Comparison of ENCODE assay signal across 25 cellular contexts in genomic region chr17:12269751-12270150, GRCh38.
DNase-seq lines count a peak whose midpoint lies in the region; ATAC-seq, FAIRE-seq and TF ChIP-seq lines count a peak whose summit lies in the region.
"Had no signal": no experiment of that assay in that cellular context is flagged by ENCODE, and none has a peak within 500 bp of the region (broad histone marks: within the 10 kb centered on the region; RNA-seq: fewer than 3 reads in every experiment).

No MANE protein-coding gene starts in this region.

- H4K20me1 ChIP-seq in K562 (replicated peaks; ENCODE audit: control insufficient read depth, insufficient read depth, low read length): no peaks in the 10 kb centered on the region
- H4K20me1 ChIP-seq: BLaER1 had no signal

- no peak overlapping the region for H3K27ac ChIP-seq in K562 (ENCODE audit: extremely low read depth, low read depth, low read length)
- H3K27ac ChIP-seq in muscle layer of colon (ENCODE audit: low read depth, low read length): peak overlapping the region; percentile 68
- peak overlapping the region in 3 of 4 donors; percentile 20 to 55 (median 20) for H3K27ac ChIP-seq in sigmoid colon
- H3K27ac ChIP-seq in coronary artery: no peak overlapping the region
- H3K27ac ChIP-seq: BLaER1 had no signal

- H3K4me3 ChIP-seq in K562 (no peak overlapping the region), muscle layer of colon (ENCODE audit: low read depth in 1 of 2, low read length in 2 of 2) (no peak overlapping the region), sigmoid colon (no peak overlapping the region), coronary artery (no peak overlapping the region)
- H3K4me3 ChIP-seq: BLaER1, GM12878 had no signal

- no peak overlapping the region for H3K4me2 ChIP-seq in K562 (ENCODE audit: insufficient read depth, low read length)
- H3K4me2 ChIP-seq: BLaER1 had no signal

- no TSS peak for BruUV-seq in K562 (replicated peaks; lab: Mats Ljungman, UMichigan)

- H3K36me3 ChIP-seq in K562 (ENCODE audit: control insufficient read depth, insufficient read depth, low read length) (no peaks in the 10 kb centered on the region), muscle layer of colon (ENCODE audit: insufficient read depth, low read length) (no peaks in the 10 kb centered on the region), sigmoid colon (no peaks in the 10 kb centered on the region)
- H3K36me3 ChIP-seq: BE2C, BLaER1 had no signal

- H3K9me1 ChIP-seq in K562 (ENCODE audit: control insufficient read depth, insufficient read depth, low read length): no peaks in the 10 kb centered on the region

- no peak for TF ChIP-seq CTCF in K562 (IDR thresholded peaks at IDR 0.05 in 2 of 3, conservative IDR thresholded peaks at IDR 0.05 in 1 of 3; ENCODE audit: insufficient read depth in 2 of 3, low read depth in 1 of 3, low read length in 3 of 3)
- no peak for TF ChIP-seq CTCF in sigmoid colon (IDR thresholded peaks at IDR 0.05)
- TF ChIP-seq CTCF in coronary artery (IDR thresholded peaks at IDR 0.05): no peak

- no peak overlapping the region for H2AFZ ChIP-seq in K562 (ENCODE audit: low read depth, low read length)

- DNase-seq in K562 (ENCODE audit: extremely low read depth in 1 of 4, low spot score in 3 of 4) (no peak), sigmoid colon (no peak), coronary artery (ENCODE audit: low spot score) (no peak), SKM-1 treated with dmso at 0.1 percent for 144 hours (lab: John Stamatoyannopoulos, UW; ENCODE audit: unreplicated experiment) (no peak)
- DNase-seq: 8988T; ACHN; BE2C; C1 segment of cervical spinal cord; CD4-positive, alpha-beta memory T cell; CD4-positive, CD25-positive, alpha-beta regulatory T cell; CD8-positive, alpha-beta memory T cell; COR-L47; DMS 273 treated with DMSO at 0.1 percent for 48 hours; DMS153; DMS53; DMS79; DND-41; EL; GDM1 had no signal

- no peak overlapping the region for H3K9ac ChIP-seq in K562 (ENCODE audit: insufficient read depth in 1 of 2, low read depth in 2 of 2, low read length in 2 of 2)
- no peak overlapping the region for H3K9ac ChIP-seq in muscle layer of colon (ENCODE audit: low read length)
- H3K9ac ChIP-seq: BLaER1 had no signal

- TF ChIP-seq EP300 in K562 (IDR thresholded peaks at IDR 0.05; ENCODE audit: low read length) (no peak), sigmoid colon (IDR thresholded peaks at IDR 0.05) (no peak)

- TF ChIP-seq POLR2A in K562 (conservative IDR thresholded peaks at IDR 0.05) (no peak), sigmoid colon (IDR thresholded peaks at IDR 0.05) (no peak)

- H3K27me3 ChIP-seq in K562 (ENCODE audit: control insufficient read depth in 2 of 2, insufficient read depth in 2 of 2, low read length in 2 of 2) (no peaks in the 10 kb centered on the region), muscle layer of colon (ENCODE audit: control insufficient read depth in 1 of 2, insufficient read depth in 2 of 2, low read length in 2 of 2) (no peaks in the 10 kb centered on the region), sigmoid colon (no peaks in the 10 kb centered on the region)
- H3K27me3 ChIP-seq: BE2C, BLaER1 had no signal

- POLR2A ChIA-PET in K562 (lab: Yijun Ruan, JAX): interaction anchor here (0.6 kb wide), 1 partner anchor 330 kb away, joined by 3 read pairs; no protein-coding TSS in a partner anchor

- 9% methylated on average over 6 of the region's 6 CpGs for WGBS in K562 (ENCODE audit: insufficient coverage, low coverage, missing lambda C conversion rate)
- WGBS in sigmoid colon, 2 donors: 79 to 80% methylated on average over 6 of the region's 6 CpGs

- H3K9me3 ChIP-seq in K562 (replicated peaks; ENCODE audit: control insufficient read depth, insufficient read depth, low read depth, low read length) (no peaks in the 10 kb centered on the region), muscle layer of colon (ENCODE audit: low read length) (peaks cover 6% of the 10 kb centered on the region), sigmoid colon (peaks cover 0 to 5% (median 0%) of the 10 kb centered on the region in 4 donors)
- H3K9me3 ChIP-seq: BE2C had no signal

- in situ Hi-C loops in K562 (cut with MboI): no loop called here

- no peaks in the 10 kb centered on the region for H3K79me2 ChIP-seq in K562 (ENCODE audit: control insufficient read depth, insufficient read depth, low read length)

- CTCF ChIA-PET in K562 (lab: Yijun Ruan, JAX; ENCODE audit: low intra/inter-chr PET ratio): no interaction called here

- intact Hi-C loops in K562 (cut with micrococcal nuclease): no loop called here
- intact Hi-C loops in sigmoid colon (cut with DNase I): no loop called here

- no peak for FAIRE-seq in K562 (lab: Jason Lieb, UNC)
- FAIRE-seq: A204.1, GM12878, GM12892, GM18507 had no signal

- no peak for TF ChIP-seq RAD21 in K562 (CRISPR knock-in tag; conservative IDR thresholded peaks at IDR 0.05 in 1 of 2, IDR thresholded peaks at IDR 0.05 in 1 of 2)

- no peak for ATAC-seq in K562
- ATAC-seq: GM12878 had no signal

- no peaks in the 10 kb centered on the region for H3K4me1 ChIP-seq in K562 (replicated peaks in 1 of 2; ENCODE audit: control insufficient read depth in 2 of 2, insufficient read depth in 2 of 2, low read length in 2 of 2)
- H3K4me1 ChIP-seq in muscle layer of colon (ENCODE audit: insufficient read depth, low read length): no peaks in the 10 kb centered on the region
- peaks cover 0 to 9% (median 3%) of the 10 kb centered on the region in 4 donors for H3K4me1 ChIP-seq in sigmoid colon
- H3K4me1 ChIP-seq: BE2C, BLaER1 had no signal

TF ChIP-seq in K562, 482 proteins besides CTCF, POLR2A, EP300 and RAD21:
- TF ChIP-seq JUNB (CRISPR knock-in tag; conservative IDR thresholded peaks at IDR 0.05) (0 out of 2 replicates have a peak, but pooled peaks have one; percentile 32), ATF7 (IDR thresholded peaks at IDR 0.05) (peak; percentile 61; the same call in 1 of the 2 replicates), EP400 (IDR thresholded peaks at IDR 0.05) (no peak), ATF3 (IDR thresholded peaks at IDR 0.05) (peak; percentile 78), ATF3 (CRISPR knock-in tag; conservative IDR thresholded peaks at IDR 0.05) (no peak), JUND (IDR thresholded peaks at IDR 0.05; ENCODE audit: borderline replicate concordance, low read depth, low read length) (no peak), JUND (tag; IDR thresholded peaks at IDR 0.05; ENCODE audit: borderline replicate concordance, low read depth, low read length) (peak; percentile 60; the same call in 1 of the 3 replicates)
TF ChIP-seq in K562: peak in this region for 4.

Comparison
In these comparisons a context has a peak if more than half of its experiments do, and no peak if none do; other contexts are left out.
1. H3K27ac ChIP-seq: peak in muscle layer of colon (single experiment) and sigmoid colon (3 of 4); none in K562 (single experiment) and coronary artery (0 of 2).